In genomic region chr18:79882522-79883241, GRCh38 we compare ENCODE assay signal across 15 cellular contexts.
"Had no signal": no experiment of that assay in that cellular context is flagged by ENCODE, and none has a peak within 500 bp of the region (broad histone marks: within the 10 kb centered on the region; RNA-seq: fewer than 3 reads in every experiment).

No MANE protein-coding gene starts in this region.

- H3K4me3 Mint-ChIP-seq: activated B cell treated with CpG ODN at 0.5 μM for 24 hours; activated CD4-positive, alpha-beta T cell treated with anti-CD3 and anti-CD28 coated beads, Interleukin-2, amount 10 ng/mL, durations not matched to agents 7 days and 5 days; activated naive CD4-positive, alpha-beta T cell treated with anti-CD3 and anti-CD28 coated beads, Interleukin-2, amount 50 U/mL, for 24 hours; immature natural killer cell; naive thymus-derived CD4-positive, alpha-beta T cell; stimulated activated naive CD8-positive, alpha-beta T cell treated with anti-CD3 and anti-CD28 coated beads, Interleukin-15, Interleukin-2, amounts not matched to agents 100 ng/mL and 50 ng/mL, for 24 hours; T-helper 17 cell had no signal

- ATAC-seq: mucosa of descending colon; naive thymus-derived CD4-positive, alpha-beta T cell; T-helper 17 cell had no signal

- H3K36me3 ChIP-seq: colonic mucosa, esophagus squamous epithelium, thoracic aorta had no signal

- H3K9me3 Mint-ChIP-seq: activated B cell treated with CpG ODN at 0.5 μM for 24 hours; activated CD4-positive, alpha-beta T cell treated with anti-CD3 and anti-CD28 coated beads, Interleukin-2, amount 10 ng/mL, durations not matched to agents 7 days and 5 days; activated naive CD4-positive, alpha-beta T cell treated with anti-CD3 and anti-CD28 coated beads, Interleukin-2, amount 50 U/mL, for 24 hours; stimulated activated naive CD8-positive, alpha-beta T cell treated with anti-CD3 and anti-CD28 coated beads, Interleukin-15, Interleukin-2, amounts not matched to agents 100 ng/mL and 50 ng/mL, for 24 hours had no signal

- H3K4me1 Mint-ChIP-seq: activated B cell treated with CpG ODN at 0.5 μM for 24 hours; activated CD4-positive, alpha-beta T cell treated with anti-CD3 and anti-CD28 coated beads, Interleukin-2, amount 10 ng/mL, durations not matched to agents 7 days and 5 days; activated naive CD4-positive, alpha-beta T cell treated with anti-CD3 and anti-CD28 coated beads, Interleukin-2, amount 50 U/mL, for 24 hours; immature natural killer cell; T-helper 17 cell had no signal

- H3K36me3 Mint-ChIP-seq: activated naive CD4-positive, alpha-beta T cell treated with anti-CD3 and anti-CD28 coated beads, Interleukin-2, amount 50 U/mL, for 24 hours; immature natural killer cell had no signal

- H3K9me3 ChIP-seq: colonic mucosa, thoracic aorta had no signal

- H3K4me3 ChIP-seq: colonic mucosa, esophagus squamous epithelium, mucosa of descending colon, thoracic aorta had no signal

- DNase-seq: activated B cell treated with CpG ODN at 0.5 μM for 24 hours; activated CD4-positive, alpha-beta T cell treated with anti-CD3 and anti-CD28 coated beads, Interleukin-2, amount 10 ng/mL, durations not matched to agents 7 days and 5 days; activated T-cell treated with anti-CD3 and anti-CD28 coated beads, Interleukin-2, amount 50 U/mL, for 1 hour; amniotic stem cell; colonic mucosa; esophagus squamous epithelium; immature natural killer cell; mucosa of descending colon; SIG-M5; stimulated activated CD4-positive, alpha-beta T cell treated with anti-CD3 and anti-CD28 coated beads, Interleukin-4, amount 100 ng/mL, for 24 hours; T-helper 17 cell had no signal

- H3K27me3 Mint-ChIP-seq: activated B cell treated with CpG ODN at 0.5 μM for 24 hours; activated CD4-positive, alpha-beta T cell treated with anti-CD3 and anti-CD28 coated beads, Interleukin-2, amount 10 ng/mL, durations not matched to agents 7 days and 5 days; activated naive CD4-positive, alpha-beta T cell treated with anti-CD3 and anti-CD28 coated beads, Interleukin-2, amount 50 U/mL, for 24 hours; naive thymus-derived CD4-positive, alpha-beta T cell; stimulated activated naive CD8-positive, alpha-beta T cell treated with anti-CD3 and anti-CD28 coated beads, Interleukin-15, Interleukin-2, amounts not matched to agents 100 ng/mL and 50 ng/mL, for 24 hours; T-helper 17 cell had no signal

- H3K27ac Mint-ChIP-seq: activated B cell treated with CpG ODN at 0.5 μM for 24 hours; activated CD4-positive, alpha-beta T cell treated with anti-CD3 and anti-CD28 coated beads, Interleukin-2, amount 10 ng/mL, durations not matched to agents 7 days and 5 days; activated naive CD4-positive, alpha-beta T cell treated with anti-CD3 and anti-CD28 coated beads, Interleukin-2, amount 50 U/mL, for 24 hours; immature natural killer cell; naive thymus-derived CD4-positive, alpha-beta T cell; stimulated activated naive CD8-positive, alpha-beta T cell treated with anti-CD3 and anti-CD28 coated beads, Interleukin-15, Interleukin-2, amounts not matched to agents 100 ng/mL and 50 ng/mL, for 24 hours had no signal

- H3K27me3 ChIP-seq: colonic mucosa had no signal

- H3K27ac ChIP-seq: colonic mucosa, esophagus squamous epithelium, thoracic aorta had no signal

- H3K4me1 ChIP-seq: colonic mucosa, esophagus squamous epithelium had no signal
